In genomic region chr18:51807336-51807735, GRCh38 we compare ENCODE assay signal across 6 cellular contexts.
"Had no signal": no experiment of that assay in that cellular context is flagged by ENCODE, and none has a peak within 500 bp of the region (broad histone marks: within the 10 kb centered on the region; RNA-seq: fewer than 3 reads in every experiment).

No MANE protein-coding gene starts in this region.

- H3K27me3 Mint-ChIP-seq: IgD-negative memory B cell had no signal

- H3K27ac Mint-ChIP-seq: IgD-negative memory B cell had no signal

- H3K4me1 Mint-ChIP-seq: IgD-negative memory B cell had no signal

- H3K4me3 ChIP-seq: K562 had no signal

- H3K27ac ChIP-seq: HL-60 had no signal

- ATAC-seq: HepG2, K562 had no signal

- DNase-seq: IMR-90, KBM-7 had no signal

- H3K36me3 Mint-ChIP-seq: IgD-negative memory B cell had no signal

- H3K4me3 Mint-ChIP-seq: IgD-negative memory B cell had no signal
